9 cellular contexts compared by ENCODE assay signal in genomic region chr10:78255796-78256638, GRCh38.
DNase-seq lines count a peak whose midpoint lies in the region; ATAC-seq and TF ChIP-seq lines count a peak whose summit lies in the region.
"Had no signal": no experiment of that assay in that cellular context is flagged by ENCODE, and none has a peak within 500 bp of the region (broad histone marks: within the 10 kb centered on the region; RNA-seq: fewer than 3 reads in every experiment).

No MANE protein-coding gene starts in this region.

- no peak overlapping the region for H3K9ac ChIP-seq in rectal smooth muscle tissue (ENCODE audit: low read length)

- H3K9me3 ChIP-seq in WERI-Rb-1 (ENCODE audit: severe bottlenecking), result no peaks in the 10 kb centered on the region
- no peaks in the 10 kb centered on the region for H3K9me3 ChIP-seq in effector memory CD4-positive, alpha-beta T cell (ENCODE audit: control insufficient read depth, low read length)
- H3K9me3 ChIP-seq: ovary had no signal

- no peak for ATAC-seq in GM21576 (IDR thresholded peaks at IDR 0.05; ENCODE audit: unreplicated experiment)

- H3K27ac ChIP-seq in rectal smooth muscle tissue (ENCODE audit: low read depth, low read length) (peak overlapping the region; percentile 65), WERI-Rb-1 (no peak overlapping the region)
- H3K27ac ChIP-seq in effector memory CD4-positive, alpha-beta T cell (ENCODE audit: insufficient read depth, low read length, poor library complexity, severe bottlenecking), result no peak overlapping the region
- H3K27ac ChIP-seq: ovary had no signal

- no peaks in the 10 kb centered on the region for H3K4me1 ChIP-seq in rectal smooth muscle tissue (ENCODE audit: control insufficient read depth, insufficient read depth, low read length)
- no peaks in the 10 kb centered on the region for H3K4me1 ChIP-seq in effector memory CD4-positive, alpha-beta T cell (ENCODE audit: control insufficient read depth, insufficient read depth, low read length, poor library complexity, severe bottlenecking)

- no peaks in the 10 kb centered on the region for H3K27me3 ChIP-seq in rectal smooth muscle tissue (ENCODE audit: control insufficient read depth, insufficient read depth, low read length)
- no peaks in the 10 kb centered on the region for H3K27me3 ChIP-seq in WERI-Rb-1 (ENCODE audit: insufficient read depth, low read depth, severe bottlenecking)
- no peaks in the 10 kb centered on the region for H3K27me3 ChIP-seq in effector memory CD4-positive, alpha-beta T cell (replicated peaks; ENCODE audit: control insufficient read depth, insufficient read depth, low read length, poor library complexity, severe bottlenecking)
- H3K27me3 ChIP-seq: ovary had no signal

- no peak for TF ChIP-seq CTCF in WERI-Rb-1 (IDR thresholded peaks at IDR 0.05; ENCODE audit: low read depth, low read length)

- peak; percentile 86 for DNase-seq in ELF-1 (ENCODE audit: low read depth, low spot score)
- peak; percentile 30 for DNase-seq in SK-N-DZ (ENCODE audit: low spot score)
- peak; percentile 98 for DNase-seq in foreskin melanocyte
- no peak for DNase-seq in WERI-Rb-1
- no peak for DNase-seq in effector memory CD4-positive, alpha-beta T cell
- no peak for DNase-seq in NCI-H524 treated with DMSO at 0.1 percent for 48 hours (lab: John Stamatoyannopoulos, UW)

- H3K36me3 ChIP-seq in rectal smooth muscle tissue (ENCODE audit: control insufficient read depth, insufficient read depth, low read length) (no peaks in the 10 kb centered on the region), WERI-Rb-1 (no peaks in the 10 kb centered on the region)
- H3K36me3 ChIP-seq in effector memory CD4-positive, alpha-beta T cell (ENCODE audit: control insufficient read depth, insufficient read depth, low read length), result no peaks in the 10 kb centered on the region
- H3K36me3 ChIP-seq: ovary had no signal

- H3K4me3 ChIP-seq in rectal smooth muscle tissue (ENCODE audit: low read length) (no peak overlapping the region), WERI-Rb-1 (ENCODE audit: low read depth, low read length) (no peak overlapping the region)
- no peak overlapping the region for H3K4me3 ChIP-seq in effector memory CD4-positive, alpha-beta T cell (ENCODE audit: insufficient read depth, low read depth, low read length, poor library complexity, severe bottlenecking)
- H3K4me3 ChIP-seq: ovary had no signal

Comparison
In these comparisons a context has a peak if more than half of its experiments do, and no peak if none do; other contexts are left out.
1. DNase-seq: peak in ELF-1 (single experiment), SK-N-DZ (single experiment) and foreskin melanocyte (single experiment); none in WERI-Rb-1 (single experiment), effector memory CD4-positive, alpha-beta T cell (0 of 3) and NCI-H524 treated with DMSO at 0.1 percent for 48 hours (single experiment).